ENCODE assay signal across 8 cellular contexts in the genomic region with DNA sequence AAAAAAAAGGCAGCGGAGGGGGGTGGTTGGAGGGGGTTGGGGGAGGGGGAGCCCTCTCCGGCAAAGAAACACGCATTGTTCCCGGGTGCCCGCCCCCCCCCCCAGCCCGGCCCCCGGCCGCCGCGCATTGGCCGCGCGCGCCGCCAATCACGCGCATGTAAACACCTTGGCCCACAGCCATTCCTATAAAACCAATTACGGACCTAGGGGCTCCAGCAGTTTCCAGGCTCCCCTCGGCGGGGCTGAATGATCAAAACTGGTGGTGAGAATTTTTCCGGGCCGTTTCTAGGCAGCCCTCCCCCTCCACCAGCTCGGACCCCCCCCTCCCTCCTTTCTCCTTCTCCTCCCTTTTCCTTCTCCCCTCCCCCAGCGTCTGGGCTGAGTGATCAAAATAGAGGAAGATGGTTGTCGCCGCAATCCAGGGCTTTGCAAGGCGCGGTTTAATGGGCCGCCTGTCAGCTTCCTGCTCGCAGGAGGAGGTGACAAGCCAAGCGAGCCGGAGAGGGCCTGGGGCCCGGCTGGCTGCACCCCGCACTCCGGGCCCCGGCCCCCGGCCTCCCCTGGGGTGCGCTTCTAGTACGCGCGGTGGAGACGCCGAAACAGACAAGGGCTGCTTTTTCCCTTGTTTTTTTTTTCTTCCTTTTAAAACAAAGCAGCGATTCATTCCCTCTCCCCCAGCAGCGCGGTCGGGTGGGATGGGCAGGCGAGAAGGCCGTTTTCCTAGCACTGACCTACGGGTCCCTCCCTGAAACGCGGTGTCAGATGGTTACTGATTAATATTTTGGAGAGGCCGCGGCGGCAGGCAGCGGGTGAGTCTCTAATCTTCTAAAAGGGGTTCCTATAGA. TPM values are rescaled to one million over a fixed set of nuclear protein-coding genes. Genes with fewer than 3 reads are reported as not detected.
DNase-seq lines count a peak whose midpoint lies in the region; ATAC-seq and TF ChIP-seq lines count a peak whose summit lies in the region.

No MANE protein-coding gene starts in this region.

- peak overlapping the region; percentile 99 to 100 (median 100) for H3K27ac ChIP-seq in esophagus squamous epithelium
- H3K27ac ChIP-seq in temporal lobe (ENCODE audit: low read depth, low read length), result peak overlapping the region; percentile 98

- H3K4me3 ChIP-seq in esophagus squamous epithelium, result peak overlapping the region; percentile 80 to 97 (median 90)

- H3K36me3 Mint-ChIP-seq in activated CD8-positive, alpha-beta T cell treated with anti-CD3 and anti-CD28 coated beads for 36 hours (ENCODE audit: low read depth), result no peaks in the 10 kb centered on the region

- peaks cover 64% of the 10 kb centered on the region for H3K27me3 Mint-ChIP-seq in activated CD8-positive, alpha-beta T cell treated with anti-CD3 and anti-CD28 coated beads for 36 hours

- no peaks in the 10 kb centered on the region for H3K9me3 Mint-ChIP-seq in activated CD8-positive, alpha-beta T cell treated with anti-CD3 and anti-CD28 coated beads for 36 hours

- H3K4me1 ChIP-seq in esophagus squamous epithelium, result peaks cover 6 to 35% (median 9%) of the 10 kb centered on the region in 3 donors

- 0% methylated on average over 24 to 44 of the region's 56 CpGs for WGBS in esophagus squamous epithelium, 2 donors

- peak; percentile 94 for DNase-seq in COLO829 (ENCODE audit: low spot score)
- DNase-seq in HK-2 (ENCODE audit: unreplicated experiment), result peak; percentile 95
- peak; percentile 86 for DNase-seq in NCI-H524 treated with DMSO at 0.1 percent for 48 hours (lab: John Stamatoyannopoulos, UW)
- DNase-seq in activated CD8-positive, alpha-beta T cell treated with anti-CD3 and anti-CD28 coated beads for 36 hours, result peak; percentile 53
- DNase-seq in esophagus squamous epithelium (lab: John Stamatoyannopoulos, UW), result peak; percentile 69
- peak; percentile 97 for DNase-seq in middle frontal gyrus (ENCODE audit: extremely low spot score, low spot score)

- no peak overlapping the region for H3K27ac Mint-ChIP-seq in activated CD8-positive, alpha-beta T cell treated with anti-CD3 and anti-CD28 coated beads for 36 hours

- H3K27me3 ChIP-seq in esophagus squamous epithelium, result peaks cover 0 to 18% (median 0%) of the 10 kb centered on the region in 4 donors

- intact Hi-C loops in activated CD8-positive, alpha-beta T cell treated with anti-CD3 and anti-CD28 coated beads for 36 hours (cut with micrococcal nuclease), result no loop called here
- intact Hi-C loops in esophagus squamous epithelium (cut with DNase I), result no loop called here

- H3K36me3 ChIP-seq in esophagus squamous epithelium, result no peaks in the 10 kb centered on the region

- peaks cover 30% of the 10 kb centered on the region for H3K4me1 Mint-ChIP-seq in activated CD8-positive, alpha-beta T cell treated with anti-CD3 and anti-CD28 coated beads for 36 hours (ENCODE audit: low read depth)

- peak; percentile 57 for ATAC-seq in activated CD8-positive, alpha-beta T cell treated with anti-CD3 and anti-CD28 coated beads for 36 hours
- ATAC-seq in HG02571 (IDR thresholded peaks at IDR 0.05; ENCODE audit: unreplicated experiment), result no peak

- CTCF ChIA-PET in activated CD8-positive, alpha-beta T cell treated with anti-CD3 and anti-CD28 coated beads for 36 hours (lab: Charles Lee), result interaction anchor here (1.0 to 1.1 kb wide), 2 partner anchors 28 to 184 kb away, joined by 5 to 7 read pairs; no protein-coding TSS in a partner anchor

- H3K4me3 Mint-ChIP-seq in activated CD8-positive, alpha-beta T cell treated with anti-CD3 and anti-CD28 coated beads for 36 hours, result peak overlapping the region; percentile 62

- H3K9me3 ChIP-seq in esophagus squamous epithelium, result no peaks in the 10 kb centered on the region

- peak in 2 of 4 donors; percentile 73 to 76 for TF ChIP-seq POLR2A in esophagus squamous epithelium (IDR thresholded peaks at IDR 0.05)

- POLR2A ChIA-PET in activated CD8-positive, alpha-beta T cell treated with anti-CD3 and anti-CD28 coated beads for 36 hours (lab: Charles Lee), result no interaction called here

- no peak for TF ChIP-seq CTCF in activated CD8-positive, alpha-beta T cell treated with anti-CD3 and anti-CD28 coated beads for 36 hours (IDR thresholded peaks at IDR 0.05)
- TF ChIP-seq CTCF in esophagus squamous epithelium (IDR thresholded peaks at IDR 0.05), result no peak

RNA-seq across cellular contexts. Expression of a gene that starts 0.4 kb away (rescaled TPM):
- 10 to 100 TPM; 43.8 to 44.2 TPM for total RNA-seq in activated CD8-positive, alpha-beta T cell treated with anti-CD3 and anti-CD28 coated beads for 36 hours
- total RNA-seq in esophagus squamous epithelium, result 10 to 100 TPM; 17.9 to 75.5 (median 48.4) TPM
- total RNA-seq in temporal lobe, result 97.6 TPM
